Comparison of ENCODE assay signal across 10 cellular contexts in genomic region chr1:118575060-118575459, GRCh38.
"Had no signal": no experiment of that assay in that cellular context is flagged by ENCODE, and none has a peak within 500 bp of the region (broad histone marks: within the 10 kb centered on the region; RNA-seq: fewer than 3 reads in every experiment).

No MANE protein-coding gene starts in this region.

- FAIRE-seq: H1, H54, K562 had no signal

- DNase-seq: H9, HCEC 1CT, HFFc6, IMR-90, KG1 had no signal

- ATAC-seq: GM23338, K562 had no signal

- H3K4me2 ChIP-seq: GM23338 had no signal

- H3K27ac ChIP-seq: HL-60 had no signal

- H3K4me3 ChIP-seq: GM23338, K562 had no signal
